Comparison of ENCODE assay signal across 8 cellular contexts in the genomic region with DNA sequence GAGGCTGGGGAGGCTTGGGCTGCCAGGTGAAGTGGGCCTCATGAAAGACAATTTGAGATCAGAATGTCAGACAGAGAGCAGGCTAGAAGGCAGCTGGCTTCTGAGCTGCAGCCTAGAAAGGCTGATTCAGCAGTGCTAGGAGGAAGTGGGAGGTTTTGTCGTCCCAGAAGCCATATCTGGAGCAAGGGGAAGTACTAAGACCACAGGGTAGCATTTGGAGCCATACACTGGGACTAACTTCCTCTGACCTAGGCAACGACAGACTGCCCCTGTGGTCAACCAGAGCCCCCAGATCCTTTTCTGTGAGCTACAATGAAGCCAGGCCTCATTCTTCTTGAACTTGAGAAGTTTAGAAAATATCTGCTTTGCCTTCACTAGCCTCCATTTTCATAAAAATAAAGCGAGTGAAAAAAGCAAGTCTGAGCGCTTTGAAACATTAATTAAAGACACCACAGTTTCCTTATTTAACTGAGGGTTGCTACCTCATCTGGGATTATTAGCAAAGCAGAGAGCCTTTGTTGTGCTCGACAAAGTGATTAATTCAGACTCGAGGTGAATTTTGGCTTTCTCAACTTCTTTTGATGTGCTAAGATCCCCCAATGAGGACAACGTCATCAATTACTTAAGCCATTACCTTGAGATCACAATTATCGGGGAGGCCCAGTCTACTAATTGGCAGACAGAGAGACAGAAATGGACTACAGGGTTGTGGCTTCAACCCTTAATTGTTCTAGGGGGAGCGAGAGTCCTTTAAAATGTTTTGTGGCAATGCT. TPM values are rescaled to one million over a fixed set of nuclear protein-coding genes. Genes with fewer than 3 reads are reported as not detected.
DNase-seq lines count a peak whose midpoint lies in the region; ATAC-seq and TF ChIP-seq lines count a peak whose summit lies in the region.

No MANE protein-coding gene starts in this region.

- WGBS in right cardiac atrium, result 71% methylated on average over 9 of the region's 9 CpGs
- WGBS in upper lobe of left lung, 2 donors, result 66 to 73% methylated on average over 9 of the region's 9 CpGs
- 49 to 65% methylated on average over 9 of the region's 9 CpGs for WGBS in tibial nerve, 2 donors

- H3K4me1 ChIP-seq in right cardiac atrium (ENCODE audit: control insufficient read depth, insufficient read depth, low read length) (no peaks in the 10 kb centered on the region), upper lobe of left lung (peaks cover 0 to 28% (median 22%) of the 10 kb centered on the region in 4 donors), tibial nerve (peaks cover 0 to 11% (median 0%) of the 10 kb centered on the region in 4 donors)

- TF ChIP-seq CTCF in upper lobe of left lung (IDR thresholded peaks at IDR 0.05), result no peak
- TF ChIP-seq CTCF in tibial nerve (IDR thresholded peaks at IDR 0.05), result no peak

- H3K9me3 ChIP-seq in right cardiac atrium (ENCODE audit: control insufficient read depth, low read length), result no peaks in the 10 kb centered on the region
- no peaks in the 10 kb centered on the region for H3K9me3 ChIP-seq in upper lobe of left lung
- H3K9me3 ChIP-seq in tibial nerve, result no peaks in the 10 kb centered on the region

- peak; percentile 86 for DNase-seq in OCI-M2 (lab: John Stamatoyannopoulos, UW; ENCODE audit: unreplicated experiment)
- DNase-seq in right cardiac atrium, result no peak
- DNase-seq in upper lobe of left lung, result peak in 1 of 2 donors; percentile 68
- DNase-seq in tibial nerve (ENCODE audit: low spot score in 2 of 2), result no peak
- no peak for DNase-seq in DMS 273 (lab: John Stamatoyannopoulos, UW; ENCODE audit: unreplicated experiment)
- DNase-seq in AG08396 (ENCODE audit: low spot score), result no peak

- H3K27ac ChIP-seq in right cardiac atrium (ENCODE audit: low read length) (no peak overlapping the region), upper lobe of left lung (peak overlapping the region; percentile 64 to 83 (median 72)), tibial nerve (peak overlapping the region in 1 of 4 donors; percentile 52)

- TF ChIP-seq POLR2A in upper lobe of left lung (IDR thresholded peaks at IDR 0.05), result peak in 1 of 4 donors; percentile 42
- no peak for TF ChIP-seq POLR2A in tibial nerve (IDR thresholded peaks at IDR 0.05)

- no peak for TF ChIP-seq EP300 in upper lobe of left lung (IDR thresholded peaks at IDR 0.05)
- peak in 1 of 2 donors; percentile 73 for TF ChIP-seq EP300 in tibial nerve (IDR thresholded peaks at IDR 0.05)

- no peaks in the 10 kb centered on the region for H3K36me3 ChIP-seq in upper lobe of left lung
- no peaks in the 10 kb centered on the region for H3K36me3 ChIP-seq in tibial nerve

- intact Hi-C loops in right cardiac atrium (cut with DNase I), result no loop called here

- no peaks in the 10 kb centered on the region for H3K27me3 ChIP-seq in right cardiac atrium (ENCODE audit: control insufficient read depth, insufficient read depth)
- H3K27me3 ChIP-seq in upper lobe of left lung, result no peaks in the 10 kb centered on the region
- H3K27me3 ChIP-seq in tibial nerve, result no peaks in the 10 kb centered on the region

- ATAC-seq in GM18867 (IDR thresholded peaks at IDR 0.05; ENCODE audit: unreplicated experiment) (peak; percentile 42), HG02759 (IDR thresholded peaks at IDR 0.05; ENCODE audit: unreplicated experiment) (peak; percentile 89), right cardiac atrium (peak; percentile 56 to 79), upper lobe of left lung (ENCODE audit: low FRiP score in 2 of 2) (peak; percentile 81 to 83)

- H3K4me3 ChIP-seq in right cardiac atrium (ENCODE audit: low read length) (no peak overlapping the region), upper lobe of left lung (no peak overlapping the region), tibial nerve (no peak overlapping the region)

RNA-seq across cellular contexts. Expression of a gene that starts 26.6 kb away (rescaled TPM):
- total RNA-seq in right cardiac atrium, result 1 to 10 TPM; 5.8 to 9.1 (median 7.2) TPM
- 3.1 TPM for polyA plus RNA-seq in right cardiac atrium
- total RNA-seq in upper lobe of left lung, result 100 to 1,000 TPM in 2 of 6 donors, 10 to 100 TPM in 4; 62.8 to 317 (median 85.6) TPM
- total RNA-seq in tibial nerve, result 10 to 100 TPM; 19.0 to 80.4 (median 30.5) TPM
